In genomic region chr6:16338577-16339262, GRCh38 we compare ENCODE assay signal across 8 cellular contexts.
DNase-seq lines count a peak whose midpoint lies in the region; ATAC-seq and TF ChIP-seq lines count a peak whose summit lies in the region.

No MANE protein-coding gene starts in this region.

- peak; percentile 73 for ATAC-seq in RWPE2 (ENCODE audit: low read depth)

- H3K4me2 ChIP-seq in parathyroid adenoma (ENCODE audit: low read length) = no peak overlapping the region

- no peak overlapping the region for H3K4me3 Mint-ChIP-seq in activated CD4-positive, alpha-beta memory T cell treated with anti-CD3 and anti-CD28 coated beads for 36 hours

- no peaks in the 10 kb centered on the region for H3K27me3 Mint-ChIP-seq in activated CD4-positive, alpha-beta memory T cell treated with anti-CD3 and anti-CD28 coated beads for 36 hours

- H3K9me3 ChIP-seq in RWPE2 (ENCODE audit: severe bottlenecking) (no peaks in the 10 kb centered on the region), parathyroid adenoma (ENCODE audit: control insufficient read depth, low read length) (no peaks in the 10 kb centered on the region)

- H3K27ac ChIP-seq in RWPE2 (ENCODE audit: poor library complexity, severe bottlenecking) = peak overlapping the region; percentile 52
- no peak overlapping the region for H3K27ac ChIP-seq in parathyroid adenoma

- H3K27ac Mint-ChIP-seq in activated CD4-positive, alpha-beta memory T cell treated with anti-CD3 and anti-CD28 coated beads for 36 hours = no peak overlapping the region

- H3K4me1 ChIP-seq in RWPE2 (ENCODE audit: insufficient read depth, poor library complexity, severe bottlenecking) = peaks cover 59% of the 10 kb centered on the region
- peaks cover 3% of the 10 kb centered on the region for H3K4me1 ChIP-seq in parathyroid adenoma

- H3K9ac ChIP-seq in parathyroid adenoma = no peak overlapping the region

- CTCF ChIA-PET in activated CD4-positive, alpha-beta memory T cell treated with anti-CD3 and anti-CD28 coated beads for 36 hours (lab: Charles Lee) = interaction anchor here (1.1 to 1.3 kb wide), 2 partner anchors 69 to 626 kb away, joined by 3 read pairs; no protein-coding TSS in a partner anchor

- POLR2A ChIA-PET in activated CD4-positive, alpha-beta memory T cell treated with anti-CD3 and anti-CD28 coated beads for 36 hours (lab: Charles Lee) = no interaction called here

- H2AFZ ChIP-seq in parathyroid adenoma = no peak overlapping the region

- H3K36me3 Mint-ChIP-seq in activated CD4-positive, alpha-beta memory T cell treated with anti-CD3 and anti-CD28 coated beads for 36 hours = peaks cover 4% of the 10 kb centered on the region

- peak; percentile 86 for DNase-seq in GOT3 (lab: John Stamatoyannopoulos, UW)
- peak; percentile 83 for DNase-seq in RWPE2 (ENCODE audit: low spot score)
- DNase-seq in fibroblast of peridontal ligament (ENCODE audit: extremely low read depth) = peak; percentile 100
- DNase-seq in DMS79 (lab: John Stamatoyannopoulos, UW) = no peak
- no peak for DNase-seq in NCI-H2029 treated with DMSO at 0.1 percent for 48 hours (lab: John Stamatoyannopoulos, UW)
- no peak for DNase-seq in SKM-1 treated with dmso at 0.1 percent for 144 hours (lab: John Stamatoyannopoulos, UW; ENCODE audit: unreplicated experiment)
- no peak for DNase-seq in activated CD4-positive, alpha-beta memory T cell treated with anti-CD3 and anti-CD28 coated beads for 36 hours

- H3K36me3 ChIP-seq in RWPE2 (ENCODE audit: low read depth) (no peaks in the 10 kb centered on the region), parathyroid adenoma (ENCODE audit: control insufficient read depth, insufficient read depth, low read length) (no peaks in the 10 kb centered on the region)

- peak; percentile 52 for TF ChIP-seq CTCF in RWPE2 (IDR thresholded peaks at IDR 0.05; ENCODE audit: poor library complexity, severe bottlenecking)
- TF ChIP-seq CTCF in parathyroid adenoma (IDR thresholded peaks at IDR 0.05) = peak; percentile 25

- H3K79me2 ChIP-seq in parathyroid adenoma = no peaks in the 10 kb centered on the region

- no peak overlapping the region for H3K4me3 ChIP-seq in RWPE2 (ENCODE audit: severe bottlenecking)
- H3K4me3 ChIP-seq in parathyroid adenoma (ENCODE audit: low read depth, low read length) = no peak overlapping the region

- H3K9me3 Mint-ChIP-seq in activated CD4-positive, alpha-beta memory T cell treated with anti-CD3 and anti-CD28 coated beads for 36 hours = no peaks in the 10 kb centered on the region

- peaks cover 17% of the 10 kb centered on the region for H3K4me1 Mint-ChIP-seq in activated CD4-positive, alpha-beta memory T cell treated with anti-CD3 and anti-CD28 coated beads for 36 hours (ENCODE audit: low read depth)

- no peaks in the 10 kb centered on the region for H3K27me3 ChIP-seq in RWPE2 (ENCODE audit: insufficient read depth, poor library complexity, severe bottlenecking)
- no peaks in the 10 kb centered on the region for H3K27me3 ChIP-seq in parathyroid adenoma (ENCODE audit: control insufficient read depth, insufficient read depth, low read length)

- intact Hi-C loops in activated CD4-positive, alpha-beta memory T cell treated with anti-CD3 and anti-CD28 coated beads for 36 hours (cut with micrococcal nuclease) = no loop called here

Comparison
In these comparisons a context has a peak if more than half of its experiments do, and no peak if none do; other contexts are left out.
1. DNase-seq: peak in GOT3 (single experiment), RWPE2 (single experiment) and fibroblast of peridontal ligament (single experiment); none in DMS79 (single experiment), NCI-H2029 treated with DMSO at 0.1 percent for 48 hours (single experiment), SKM-1 treated with dmso at 0.1 percent for 144 hours (single experiment) and activated CD4-positive, alpha-beta memory T cell treated with anti-CD3 and anti-CD28 coated beads for 36 hours (single experiment).